Comparison of ENCODE assay signal across 9 cellular contexts in the genomic region with DNA sequence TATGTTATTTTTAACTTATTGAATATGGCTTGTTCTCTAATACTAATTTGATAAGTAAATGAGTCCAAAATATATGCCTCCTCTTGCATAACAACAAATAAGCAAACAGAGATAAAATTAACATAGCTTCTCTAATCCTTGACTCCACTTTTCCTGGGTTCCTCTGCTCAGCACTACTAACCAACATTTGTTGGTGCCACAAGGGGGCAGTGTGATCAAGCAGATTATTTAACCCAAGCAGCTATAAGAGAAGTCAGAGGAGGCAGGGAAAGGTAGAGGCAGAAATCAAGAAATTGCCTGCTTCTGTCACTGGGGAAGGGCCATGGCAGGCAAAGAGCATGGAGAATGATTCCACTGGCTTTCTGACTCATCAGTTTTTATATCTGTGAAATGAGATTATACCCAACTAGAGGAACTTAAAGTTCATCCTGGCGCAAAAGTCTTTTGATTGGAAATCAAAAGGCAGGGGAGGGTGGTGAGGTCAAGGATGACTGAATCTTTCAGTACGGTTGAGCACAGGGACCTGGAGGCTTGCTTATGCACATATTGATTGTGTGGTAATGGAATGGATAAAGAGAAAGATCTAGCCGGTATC.
A peak's percentile ranks its signal among the peaks of the same experiment; 100 is the strongest.
DNase-seq lines count a peak whose midpoint lies in the region; ATAC-seq and TF ChIP-seq lines count a peak whose summit lies in the region.
"Had no signal": no experiment of that assay in that cellular context is flagged by ENCODE, and none has a peak within 500 bp of the region (broad histone marks: within the 10 kb centered on the region; RNA-seq: fewer than 3 reads in every experiment).

No MANE protein-coding gene starts in this region.

- H3K4me1 ChIP-seq in OCI-LY3 (ENCODE audit: low read length) = 0 out of 2 replicates have a peak, but pooled peaks cover 3% of the 10 kb centered on the region

- H3K36me3 ChIP-seq in OCI-LY3 (replicated peaks; ENCODE audit: low read depth, low read length) = no peaks in the 10 kb centered on the region

- H3K4me3 Mint-ChIP-seq in neural crest cell = no peak overlapping the region
- H3K4me3 Mint-ChIP-seq: activated naive CD4-positive, alpha-beta T cell treated with anti-CD3 and anti-CD28 coated beads, Interleukin-2, amount 50 U/mL, for 24 hours had no signal

- peak; percentile 87 for TF ChIP-seq CTCF in OCI-LY3 (IDR thresholded peaks at IDR 0.05; ENCODE audit: low read depth, low read length)
- TF ChIP-seq CTCF in neural crest cell (conservative IDR thresholded peaks at IDR 0.05) = peak; percentile 86

- H3K4me1 Mint-ChIP-seq in neural crest cell = peaks cover 5% of the 10 kb centered on the region

- no peak overlapping the region for H3K27ac Mint-ChIP-seq in neural crest cell (ENCODE audit: unreplicated experiment)
- H3K27ac Mint-ChIP-seq: activated naive CD4-positive, alpha-beta T cell treated with anti-CD3 and anti-CD28 coated beads, Interleukin-2, amount 50 U/mL, for 24 hours had no signal

- peaks cover 13% of the 10 kb centered on the region for H3K27me3 ChIP-seq in OCI-LY3 (ENCODE audit: low read depth, low read length)

- no peak overlapping the region for H3K4me2 ChIP-seq in OCI-LY3 (ENCODE audit: low read length)

- H3K27ac ChIP-seq in OCI-LY3 (ENCODE audit: low read length) (no peak overlapping the region), substantia nigra (ENCODE audit: low read depth, low read length, poor library complexity, severe bottlenecking) (no peak overlapping the region)

- no peaks in the 10 kb centered on the region for H3K9me3 Mint-ChIP-seq in neural crest cell
- H3K9me3 Mint-ChIP-seq: activated naive CD4-positive, alpha-beta T cell treated with anti-CD3 and anti-CD28 coated beads, Interleukin-2, amount 50 U/mL, for 24 hours had no signal

- H2AFZ ChIP-seq in OCI-LY3 (ENCODE audit: low read depth, low read length) = no peak overlapping the region

- peaks cover 4% of the 10 kb centered on the region for H3K27me3 Mint-ChIP-seq in neural crest cell (ENCODE audit: low read depth)

- ATAC-seq in GM19043 (IDR thresholded peaks at IDR 0.05; ENCODE audit: low read depth, unreplicated experiment) (peak; percentile 61), HG03565 (IDR thresholded peaks at IDR 0.05; ENCODE audit: unreplicated experiment) (peak; percentile 55)

- H3K4me3 ChIP-seq in OCI-LY3 (ENCODE audit: low read length) = no peak overlapping the region

- no peaks in the 10 kb centered on the region for H3K9me3 ChIP-seq in OCI-LY3 (ENCODE audit: insufficient read depth, low read length)

- H3K36me3 Mint-ChIP-seq in neural crest cell (ENCODE audit: low read depth) = no peaks in the 10 kb centered on the region
- H3K36me3 Mint-ChIP-seq: activated naive CD4-positive, alpha-beta T cell treated with anti-CD3 and anti-CD28 coated beads, Interleukin-2, amount 50 U/mL, for 24 hours had no signal

- H3K79me2 ChIP-seq in OCI-LY3 (ENCODE audit: low read length) = no peaks in the 10 kb centered on the region

- peak; percentile 68 for DNase-seq in CD1c-positive myeloid dendritic cell (ENCODE audit: extremely low spot score)
- DNase-seq in activated T-cell treated with anti-CD3 and anti-CD28 coated beads for 24 hours (ENCODE audit: low read depth) = peak; percentile 60
- peak; percentile 36 for DNase-seq in fibroblast of gingiva (ENCODE audit: low read depth)
- DNase-seq in neural crest cell (ENCODE audit: low read depth, low spot score) = peak; percentile 74
- DNase-seq in substantia nigra (lab: John Stamatoyannopoulos, UW) = peak in 43 of 49 donors; percentile 5 to 79 (median 45)

- H4K20me1 ChIP-seq in OCI-LY3 (ENCODE audit: insufficient read depth, low read length) = no peaks in the 10 kb centered on the region

- H3K9ac ChIP-seq in OCI-LY3 (ENCODE audit: low read length) = no peak overlapping the region
